1 cellular context compared by ENCODE assay signal in genomic region chr2:42810971-42811865, GRCh38.
TF ChIP-seq lines count a peak whose summit lies in the region.

No MANE protein-coding gene starts in this region.

TF ChIP-seq in HepG2, 621 proteins besides CTCF, POLR2A, EP300 and RAD21 (continued from another document and continues in another):
- 0 out of 2 replicates have a peak, but pooled peaks have one; percentile 8 for TF ChIP-seq ZNF646 (CRISPR knock-in tag; IDR thresholded peaks at IDR 0.05)
- no peak for TF ChIP-seq XRCC5 (optimal IDR thresholded peaks at IDR 0.05; ENCODE audit: low read length)
- no peak for TF ChIP-seq HINFP (CRISPR knock-in tag; IDR thresholded peaks at IDR 0.05; ENCODE audit: low read depth)
- TF ChIP-seq, protein P1, sequence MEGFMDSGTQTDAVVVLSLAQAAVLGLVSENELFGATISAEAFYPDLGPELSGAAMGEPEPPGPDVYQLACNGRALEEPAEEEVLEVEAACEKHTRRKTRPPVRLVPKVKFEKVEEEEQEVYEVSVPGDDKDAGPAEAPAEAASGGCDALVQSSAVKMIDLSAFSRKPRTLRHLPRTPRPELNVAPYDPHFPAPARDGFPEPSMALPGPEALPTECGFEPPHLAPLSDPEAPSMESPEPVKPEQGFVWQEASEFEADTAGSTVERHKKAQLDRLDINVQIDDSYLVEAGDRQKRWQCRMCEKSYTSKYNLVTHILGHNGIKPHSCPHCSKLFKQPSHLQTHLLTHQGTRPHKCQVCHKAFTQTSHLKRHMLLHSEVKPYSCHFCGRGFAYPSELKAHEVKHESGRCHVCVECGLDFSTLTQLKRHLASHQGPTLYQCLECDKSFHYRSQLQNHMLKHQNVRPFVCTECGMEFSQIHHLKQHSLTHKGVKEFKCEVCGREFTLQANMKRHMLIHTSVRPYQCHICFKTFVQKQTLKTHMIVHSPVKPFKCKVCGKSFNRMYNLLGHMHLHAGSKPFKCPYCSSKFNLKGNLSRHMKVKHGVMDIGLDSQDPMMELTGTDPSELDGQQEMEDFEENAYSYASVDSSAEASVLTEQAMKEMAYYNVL (CRISPR knock-in tag; IDR thresholded peaks at IDR 0.05; ENCODE audit: borderline replicate concordance) = no peak
- TF ChIP-seq MTF1 (CRISPR knock-in tag; IDR thresholded peaks at IDR 0.05) = no peak
- TF ChIP-seq MXD4 (CRISPR knock-in tag; IDR thresholded peaks at IDR 0.05) = no peak; the same call in 1 of the 2 replicates
- TF ChIP-seq ZMYM2 (CRISPR knock-in tag; IDR thresholded peaks at IDR 0.05) = no peak
- no peak for TF ChIP-seq ZNF362 (CRISPR knock-in tag; IDR thresholded peaks at IDR 0.05; ENCODE audit: borderline replicate concordance)
- no peak; the same call in 1 of the 2 replicates for TF ChIP-seq TFDP2 (CRISPR knock-in tag; IDR thresholded peaks at IDR 0.05)
- no peak for TF ChIP-seq ZNF784 (CRISPR knock-in tag; IDR thresholded peaks at IDR 0.05; ENCODE audit: borderline replicate concordance)
- TF ChIP-seq ZNF546 (CRISPR knock-in tag; conservative IDR thresholded peaks at IDR 0.05) = no peak
- no peak for TF ChIP-seq ZNF33A (CRISPR knock-in tag; IDR thresholded peaks at IDR 0.05; ENCODE audit: borderline replicate concordance)
- TF ChIP-seq ZBTB39 (CRISPR knock-in tag; IDR thresholded peaks at IDR 0.05) = peak; percentile 19; the same call in 1 of the 2 replicates
- TF ChIP-seq NFIB (CRISPR knock-in tag; IDR thresholded peaks at IDR 0.05; ENCODE audit: borderline replicate concordance) = no peak
- TF ChIP-seq RXRB (CRISPR knock-in tag; IDR thresholded peaks at IDR 0.05; ENCODE audit: borderline replicate concordance) = 0 out of 2 replicates have a peak, but pooled peaks have one; percentile 16
- TF ChIP-seq ZSCAN20 (CRISPR knock-in tag; IDR thresholded peaks at IDR 0.05; ENCODE audit: borderline replicate concordance) = peak; percentile 18; the same call in 1 of the 2 replicates
- no peak for TF ChIP-seq U2AF1 (optimal IDR thresholded peaks at IDR 0.05; ENCODE audit: low read depth, low read length)
- TF ChIP-seq ZNF737 (CRISPR knock-in tag; IDR thresholded peaks at IDR 0.05; ENCODE audit: borderline replicate concordance) = no peak
- TF ChIP-seq ZBTB38 (CRISPR knock-in tag; IDR thresholded peaks at IDR 0.05) = no peak
- TF ChIP-seq IRF1 (CRISPR knock-in tag; IDR thresholded peaks at IDR 0.05; ENCODE audit: low read depth) = no peak
- TF ChIP-seq NRL (CRISPR knock-in tag; IDR thresholded peaks at IDR 0.05; ENCODE audit: borderline replicate concordance) = no peak; the same call in none of the 2 replicates
- TF ChIP-seq ZNF609 (CRISPR knock-in tag; IDR thresholded peaks at IDR 0.05; ENCODE audit: borderline replicate concordance) = no peak
- TF ChIP-seq NR1H2 (CRISPR knock-in tag; IDR thresholded peaks at IDR 0.05; ENCODE audit: borderline replicate concordance, low read depth) = no peak
- no peak for TF ChIP-seq NFYC (CRISPR knock-in tag; IDR thresholded peaks at IDR 0.05)
- TF ChIP-seq ZNF354B (CRISPR knock-in tag; IDR thresholded peaks at IDR 0.05) = no peak
- TF ChIP-seq PREB (CRISPR knock-in tag; IDR thresholded peaks at IDR 0.05) = no peak
- no peak for TF ChIP-seq ZNF414 (CRISPR knock-in tag; IDR thresholded peaks at IDR 0.05)
- TF ChIP-seq ZFX (CRISPR knock-in tag; IDR thresholded peaks at IDR 0.05; ENCODE audit: low read depth) = peak; percentile 69
- no peak for TF ChIP-seq ZNF652 (CRISPR knock-in tag; IDR thresholded peaks at IDR 0.05; ENCODE audit: borderline replicate concordance, low read depth)
